In genomic region chr10:17387861-17388503, GRCh38 we compare ENCODE assay signal across 11 cellular contexts.
DNase-seq lines count a peak whose midpoint lies in the region; TF ChIP-seq lines count a peak whose summit lies in the region.
"Had no signal": no experiment of that assay in that cellular context is flagged by ENCODE, and none has a peak within 500 bp of the region (broad histone marks: within the 10 kb centered on the region; RNA-seq: fewer than 3 reads in every experiment).

No MANE protein-coding gene starts in this region.

- H3K79me2 ChIP-seq in SK-N-SH (ENCODE audit: insufficient read depth) = no peaks in the 10 kb centered on the region

- no peaks in the 10 kb centered on the region for H3K9me2 ChIP-seq in SK-N-SH

- H3K9me3 Mint-ChIP-seq in Calu3 (ENCODE audit: low read depth, unreplicated experiment) = no peaks in the 10 kb centered on the region

- H2AFZ ChIP-seq in SK-N-SH (ENCODE audit: low read depth) = peak overlapping the region; percentile 71; the same call in 1 of the 2 replicates

- peak overlapping the region; percentile 78 for H3K27ac Mint-ChIP-seq in Calu3 (ENCODE audit: unreplicated experiment)

- peak overlapping the region; percentile 47 for H3K4me3 Mint-ChIP-seq in Calu3 (ENCODE audit: low read depth, unreplicated experiment)

- H3K4me1 ChIP-seq in SK-N-SH (ENCODE audit: control insufficient read depth in 1 of 2, insufficient read depth in 2 of 2, low read depth in 1 of 2, low read length in 1 of 2) = peaks cover 0 to 5% of the 10 kb centered on the region in 2 experiments; a peak in 1 of 4 replicates
- H3K4me1 ChIP-seq: BLaER1 had no signal

- POLR2A ChIA-PET in SK-N-SH (lab: Yijun Ruan, JAX) = no interaction called here

- TF ChIP-seq RAD21 in SK-N-SH (IDR thresholded peaks at IDR 0.05; ENCODE audit: low read length) = no peak

- BruUV-seq in Calu3 (replicated peaks; lab: Mats Ljungman, UMichigan) = no TSS peak

- no peak for TF ChIP-seq EP300 in SK-N-SH (IDR thresholded peaks at IDR 0.05; ENCODE audit: borderline replicate concordance in 1 of 2, low read depth in 1 of 2, low read length in 1 of 2)

- peak; percentile 24 for DNase-seq in Calu3
- DNase-seq in NCI-H128 (lab: John Stamatoyannopoulos, UW; ENCODE audit: unreplicated experiment) = peak; percentile 7
- peak; percentile 27 for DNase-seq in SK-N-SH
- DNase-seq in iris pigment epithelial cell (ENCODE audit: low read depth) = peak; percentile 4
- no peak for DNase-seq in A172 (ENCODE audit: low spot score)
- DNase-seq in nucleus accumbens (lab: John Stamatoyannopoulos, UW) = no peak
- DNase-seq in GOT3 (lab: John Stamatoyannopoulos, UW) = no peak
- DNase-seq in KBM-7 = no peak
- DNase-seq: activated CD4-positive, alpha-beta T cell treated with anti-CD3 and anti-CD28 coated beads, Interleukin-2, amount 50 U/mL, for 4 hours; amygdala had no signal

- H3K4me2 ChIP-seq in SK-N-SH = no peak overlapping the region
- H3K4me2 ChIP-seq: BLaER1 had no signal

- no peaks in the 10 kb centered on the region for H4K20me1 ChIP-seq in SK-N-SH (ENCODE audit: insufficient read depth)
- H4K20me1 ChIP-seq: BLaER1 had no signal

- H3K36me3 Mint-ChIP-seq in Calu3 (ENCODE audit: insufficient read depth, unreplicated experiment) = peaks cover 8% of the 10 kb centered on the region

- TF ChIP-seq CTCF in Calu3 (IDR thresholded peaks at IDR 0.05; ENCODE audit: unreplicated experiment) (no peak), SK-N-SH (IDR thresholded peaks at IDR 0.05) (no peak)

- CTCF ChIA-PET in Calu3 (lab: Charles Lee) (interaction anchor here (1.0 kb wide), 1 partner anchor 12 kb away, joined by 3 read pairs; no protein-coding TSS in a partner anchor), SK-N-SH (lab: Yijun Ruan, JAX) (interaction anchor here (2.3 kb wide), 1 partner anchor 12 kb away, joined by 8 read pairs; no protein-coding TSS in a partner anchor)

- H3K27me3 Mint-ChIP-seq in Calu3 (ENCODE audit: unreplicated experiment) = no peaks in the 10 kb centered on the region

- H3K4me1 Mint-ChIP-seq in Calu3 (ENCODE audit: low read depth, unreplicated experiment) = peaks cover 20% of the 10 kb centered on the region

- no peak overlapping the region for H3K9ac ChIP-seq in SK-N-SH
- H3K9ac ChIP-seq: BLaER1 had no signal

- no peak overlapping the region for H3K4me3 ChIP-seq in SK-N-SH (ENCODE audit: low read depth in 2 of 2, low read length in 1 of 2)
- H3K4me3 ChIP-seq: BLaER1 had no signal

- no peaks in the 10 kb centered on the region for H3F3A ChIP-seq in SK-N-SH (replicated peaks; ENCODE audit: insufficient read depth)

- intact Hi-C loops in Calu3 (cut with micrococcal nuclease; ENCODE audit: unreplicated experiment) = loop anchor here (5.0 kb wide), 1 partner anchor 36 kb away; no protein-coding TSS in a partner anchor

- H3K9me3 ChIP-seq in SK-N-SH = no peaks in the 10 kb centered on the region
- H3K9me3 ChIP-seq: BLaER1 had no signal

- 36% methylated on average over 5 of the region's 6 CpGs for WGBS in SK-N-SH (ENCODE audit: low lambda C conversion rate)

- H3K36me3 ChIP-seq in SK-N-SH (replicated peaks in 1 of 2; ENCODE audit: control insufficient read depth in 1 of 2, insufficient read depth in 2 of 2, low read length in 1 of 2) = no peaks in the 10 kb centered on the region
- H3K36me3 ChIP-seq: BLaER1 had no signal

- H3K27ac ChIP-seq in SK-N-SH (ENCODE audit: low read depth in 2 of 2, low read length in 1 of 2) = no peak overlapping the region
- H3K27ac ChIP-seq: BLaER1 had no signal

- in situ Hi-C loops in KBM-7 (cut with MboI; ENCODE audit: low pct_unique_long_range_greater_than_20kb, low sequenced_read_pairs) = no loop called here

- H3K27me3 ChIP-seq in SK-N-SH (ENCODE audit: insufficient read depth) = no peaks in the 10 kb centered on the region
- H3K27me3 ChIP-seq: BLaER1 had no signal

TF ChIP-seq in SK-N-SH, 30 proteins besides CTCF, POLR2A, EP300 and RAD21:
- no peak for TF ChIP-seq TCF12 (IDR thresholded peaks at IDR 0.05)
- no peak for TF ChIP-seq FOSL2 (IDR thresholded peaks at IDR 0.05; ENCODE audit: borderline replicate concordance, low read depth)
- TF ChIP-seq RCOR1 (IDR thresholded peaks at IDR 0.05; ENCODE audit: low read length) = no peak
- no peak for TF ChIP-seq SMC3 (IDR thresholded peaks at IDR 0.05; ENCODE audit: low read depth, low read length)
- no peak for TF ChIP-seq MXI1 (IDR thresholded peaks at IDR 0.05; ENCODE audit: low read depth, low read length)
- no peak for TF ChIP-seq NFIC (IDR thresholded peaks at IDR 0.05; ENCODE audit: borderline replicate concordance)
- TF ChIP-seq MAX (IDR thresholded peaks at IDR 0.05; ENCODE audit: low read depth) = no peak
- TF ChIP-seq TAF1 (IDR thresholded peaks at IDR 0.05; ENCODE audit: borderline replicate concordance, low read depth, low read length) = no peak
- no peak for TF ChIP-seq GATA2 (CRISPR knock-in tag; IDR thresholded peaks at IDR 0.05)
- TF ChIP-seq PBX3 (IDR thresholded peaks at IDR 0.05) = no peak
- no peak for TF ChIP-seq POLR2AphosphoS5 (IDR thresholded peaks at IDR 0.05; ENCODE audit: low read depth, low read length)
- TF ChIP-seq YY1 (IDR thresholded peaks at IDR 0.05; ENCODE audit: low read depth) = no peak
- no peak for TF ChIP-seq FOXJ3 (CRISPR knock-in tag; IDR thresholded peaks at IDR 0.05)
- no peak for TF ChIP-seq MEF2A (IDR thresholded peaks at IDR 0.05; ENCODE audit: borderline replicate concordance, low read depth)
- no peak for TF ChIP-seq RXRA (IDR thresholded peaks at IDR 0.05; ENCODE audit: borderline replicate concordance, low read depth)
TF ChIP-seq in SK-N-SH: peak in this region for 0.

Comparison
In these comparisons a context has a peak if more than half of its experiments do, and no peak if none do; other contexts are left out.
1. DNase-seq: peak in Calu3 (single experiment), NCI-H128 (single experiment), SK-N-SH (single experiment) and iris pigment epithelial cell (single experiment); none in A172 (single experiment), nucleus accumbens (0 of 56), GOT3 (single experiment) and KBM-7 (single experiment).